ENCODE assay signal across 1 cellular context in the genomic region with DNA sequence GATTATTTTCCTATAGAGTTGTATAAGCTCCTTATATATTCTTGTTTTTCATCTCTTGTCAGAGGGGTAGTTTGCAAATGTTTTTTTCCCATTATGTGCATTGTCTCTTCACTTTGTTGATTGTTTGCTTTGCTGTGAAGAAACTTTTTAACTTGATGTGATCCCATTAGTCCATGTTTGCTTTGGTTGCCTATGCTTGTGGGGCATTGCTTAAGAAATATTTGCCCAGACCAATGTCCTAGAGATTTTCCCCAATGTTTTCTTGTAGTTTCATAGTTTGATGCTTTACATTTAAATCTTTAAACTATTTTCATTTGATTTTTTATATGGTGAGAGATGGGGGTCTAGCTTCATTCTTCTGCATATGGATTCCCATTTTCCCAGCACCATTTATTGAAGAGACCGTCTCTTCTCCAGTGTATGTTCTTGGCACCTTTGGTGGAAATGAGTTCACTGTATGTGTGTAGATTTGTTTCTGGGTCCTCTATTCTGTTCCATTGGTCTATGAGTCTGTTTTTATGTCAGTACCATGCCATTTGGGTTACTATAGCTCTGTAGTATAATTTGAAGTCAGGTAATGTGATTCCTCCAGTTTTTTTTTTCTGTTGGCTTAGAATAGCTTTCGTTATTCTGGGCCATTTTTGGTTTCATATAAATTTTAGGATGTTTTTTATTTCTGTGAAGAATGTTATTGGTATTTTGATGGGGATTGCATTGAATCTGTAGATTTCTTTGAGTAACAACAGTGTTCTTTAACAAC.
TF ChIP-seq lines count a peak whose summit lies in the region.

No MANE protein-coding gene starts in this region.

TF ChIP-seq in HepG2, 621 proteins besides CTCF, POLR2A, EP300 and RAD21 (continued from another document and continues in another):
- TF ChIP-seq, protein P1, sequence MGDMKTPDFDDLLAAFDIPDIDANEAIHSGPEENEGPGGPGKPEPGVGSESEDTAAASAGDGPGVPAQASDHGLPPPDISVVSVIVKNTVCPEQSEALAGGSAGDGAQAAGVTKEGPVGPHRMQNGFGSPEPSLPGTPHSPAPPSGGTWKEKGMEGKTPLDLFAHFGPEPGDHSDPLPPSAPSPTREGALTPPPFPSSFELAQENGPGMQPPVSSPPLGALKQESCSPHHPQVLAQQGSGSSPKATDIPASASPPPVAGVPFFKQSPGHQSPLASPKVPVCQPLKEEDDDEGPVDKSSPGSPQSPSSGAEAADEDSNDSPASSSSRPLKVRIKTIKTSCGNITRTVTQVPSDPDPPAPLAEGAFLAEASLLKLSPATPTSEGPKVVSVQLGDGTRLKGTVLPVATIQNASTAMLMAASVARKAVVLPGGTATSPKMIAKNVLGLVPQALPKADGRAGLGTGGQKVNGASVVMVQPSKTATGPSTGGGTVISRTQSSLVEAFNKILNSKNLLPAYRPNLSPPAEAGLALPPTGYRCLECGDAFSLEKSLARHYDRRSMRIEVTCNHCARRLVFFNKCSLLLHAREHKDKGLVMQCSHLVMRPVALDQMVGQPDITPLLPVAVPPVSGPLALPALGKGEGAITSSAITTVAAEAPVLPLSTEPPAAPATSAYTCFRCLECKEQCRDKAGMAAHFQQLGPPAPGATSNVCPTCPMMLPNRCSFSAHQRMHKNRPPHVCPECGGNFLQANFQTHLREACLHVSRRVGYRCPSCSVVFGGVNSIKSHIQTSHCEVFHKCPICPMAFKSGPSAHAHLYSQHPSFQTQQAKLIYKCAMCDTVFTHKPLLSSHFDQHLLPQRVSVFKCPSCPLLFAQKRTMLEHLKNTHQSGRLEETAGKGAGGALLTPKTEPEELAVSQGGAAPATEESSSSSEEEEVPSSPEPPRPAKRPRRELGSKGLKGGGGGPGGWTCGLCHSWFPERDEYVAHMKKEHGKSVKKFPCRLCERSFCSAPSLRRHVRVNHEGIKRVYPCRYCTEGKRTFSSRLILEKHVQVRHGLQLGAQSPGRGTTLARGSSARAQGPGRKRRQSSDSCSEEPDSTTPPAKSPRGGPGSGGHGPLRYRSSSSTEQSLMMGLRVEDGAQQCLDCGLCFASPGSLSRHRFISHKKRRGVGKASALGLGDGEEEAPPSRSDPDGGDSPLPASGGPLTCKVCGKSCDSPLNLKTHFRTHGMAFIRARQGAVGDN (CRISPR knock-in tag; IDR thresholded peaks at IDR 0.05), result no peak
- TF ChIP-seq MTA3 (CRISPR knock-in tag; IDR thresholded peaks at IDR 0.05) (no peak), HNRNPL (IDR thresholded peaks at IDR 0.05; ENCODE audit: low read depth, low read length) (no peak), PBX3 (CRISPR knock-in tag; IDR thresholded peaks at IDR 0.05; ENCODE audit: borderline replicate concordance) (no peak), CCDC6 (CRISPR knock-in tag; IDR thresholded peaks at IDR 0.05) (no peak), ZNF24 (IDR thresholded peaks at IDR 0.05) (no peak), TFDP1 (CRISPR knock-in tag; IDR thresholded peaks at IDR 0.05; ENCODE audit: borderline replicate concordance) (no peak), NR1H2 (CRISPR knock-in tag; IDR thresholded peaks at IDR 0.05; ENCODE audit: borderline replicate concordance, low read depth) (no peak), ZNF878 (CRISPR knock-in tag; IDR thresholded peaks at IDR 0.05) (peak; percentile 74; the same call in 1 of the 2 replicates), EHMT2 (IDR thresholded peaks at IDR 0.05; ENCODE audit: borderline replicate concordance, low read depth, low read length) (peak; percentile 64), HNRNPUL1 (IDR thresholded peaks at IDR 0.05; ENCODE audit: low read depth, low read length) (no peak), ZHX1 (CRISPR knock-in tag; IDR thresholded peaks at IDR 0.05; ENCODE audit: low read depth) (no peak), KLF12 (CRISPR knock-in tag; IDR thresholded peaks at IDR 0.05; ENCODE audit: borderline replicate concordance) (no peak), ZSCAN12 (CRISPR knock-in tag; IDR thresholded peaks at IDR 0.05) (no peak), ZNF607 (CRISPR knock-in tag; IDR thresholded peaks at IDR 0.05; ENCODE audit: borderline replicate concordance) (no peak), RBM39 (IDR thresholded peaks at IDR 0.05; ENCODE audit: low read depth, low read length, poor library complexity, severe bottlenecking) (no peak), ZMYM2 (CRISPR knock-in tag; IDR thresholded peaks at IDR 0.05) (0 out of 2 replicates have a peak, but pooled peaks have one; percentile 61), KLF11 (CRISPR knock-in tag; IDR thresholded peaks at IDR 0.05) (no peak), ATF2 (CRISPR knock-in tag; IDR thresholded peaks at IDR 0.05) (peak; percentile 48; the same call in 1 of the 2 replicates), FOXP1 (IDR thresholded peaks at IDR 0.05) (peak; percentile 77; the same call in 1 of the 2 replicates), FOXP1 (CRISPR knock-in tag; IDR thresholded peaks at IDR 0.05) (peak; percentile 97), TEAD3 (CRISPR knock-in tag; optimal IDR thresholded peaks at IDR 0.05; ENCODE audit: borderline replicate concordance) (no peak), ZBTB38 (CRISPR knock-in tag; IDR thresholded peaks at IDR 0.05) (no peak), KMT2B (CRISPR knock-in tag; IDR thresholded peaks at IDR 0.05) (peak; percentile 49; the same call in 1 of the 2 replicates), TRIM22 (IDR thresholded peaks at IDR 0.05) (no peak), MIXL1 (CRISPR knock-in tag; IDR thresholded peaks at IDR 0.05) (peak; percentile 93), SKI (IDR thresholded peaks at IDR 0.05; ENCODE audit: partially characterized antibody) (no peak), NFKBIZ (CRISPR knock-in tag; IDR thresholded peaks at IDR 0.05) (0 out of 2 replicates have a peak, but pooled peaks have one; percentile 70), SRSF4 (IDR thresholded peaks at IDR 0.05; ENCODE audit: low read depth, low read length, poor library complexity, severe bottlenecking) (no peak), BRD4 (CRISPR knock-in tag; IDR thresholded peaks at IDR 0.05) (no peak), ZHX2 (IDR thresholded peaks at IDR 0.05; ENCODE audit: low read depth) (no peak), ZHX2 (CRISPR knock-in tag; IDR thresholded peaks at IDR 0.05; ENCODE audit: borderline replicate concordance) (no peak)
- TF ChIP-seq, protein P2, sequence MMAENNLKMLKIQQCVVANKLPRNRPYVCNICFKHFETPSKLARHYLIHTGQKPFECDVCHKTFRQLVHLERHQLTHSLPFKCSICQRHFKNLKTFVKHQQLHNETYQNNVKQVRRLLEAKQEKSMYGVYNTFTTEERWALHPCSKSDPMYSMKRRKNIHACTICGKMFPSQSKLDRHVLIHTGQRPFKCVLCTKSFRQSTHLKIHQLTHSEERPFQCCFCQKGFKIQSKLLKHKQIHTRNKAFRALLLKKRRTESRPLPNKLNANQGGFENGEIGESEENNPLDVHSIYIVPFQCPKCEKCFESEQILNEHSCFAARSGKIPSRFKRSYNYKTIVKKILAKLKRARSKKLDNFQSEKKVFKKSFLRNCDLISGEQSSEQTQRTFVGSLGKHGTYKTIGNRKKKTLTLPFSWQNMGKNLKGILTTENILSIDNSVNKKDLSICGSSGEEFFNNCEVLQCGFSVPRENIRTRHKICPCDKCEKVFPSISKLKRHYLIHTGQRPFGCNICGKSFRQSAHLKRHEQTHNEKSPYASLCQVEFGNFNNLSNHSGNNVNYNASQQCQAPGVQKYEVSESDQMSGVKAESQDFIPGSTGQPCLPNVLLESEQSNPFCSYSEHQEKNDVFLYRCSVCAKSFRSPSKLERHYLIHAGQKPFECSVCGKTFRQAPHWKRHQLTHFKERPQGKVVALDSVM (CRISPR knock-in tag; IDR thresholded peaks at IDR 0.05), result no peak
